ENCODE assay signal across 10 cellular contexts in the genomic region with DNA sequence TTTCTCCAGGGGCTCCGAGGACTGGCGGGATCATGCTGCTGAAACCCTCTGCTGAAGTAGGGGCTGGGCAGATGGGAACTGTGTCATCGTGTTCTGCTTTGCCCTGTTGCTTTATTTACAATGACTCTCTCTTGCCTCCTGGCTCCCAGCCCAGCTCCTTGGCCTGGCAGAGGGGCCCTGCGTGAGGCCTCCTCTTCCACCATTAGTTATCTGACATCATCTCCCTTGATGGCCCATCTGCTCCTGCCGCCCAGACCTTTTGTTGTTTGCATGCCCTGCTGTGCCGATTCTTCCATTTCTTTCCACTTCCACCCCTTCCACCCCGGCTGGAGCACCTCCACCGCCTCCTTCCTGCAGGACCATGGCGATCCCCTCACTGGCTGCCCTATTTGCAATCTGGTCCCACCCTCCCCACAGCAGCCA.
DNase-seq lines count a peak whose midpoint lies in the region; ATAC-seq, FAIRE-seq and TF ChIP-seq lines count a peak whose summit lies in the region.
"Had no signal": no experiment of that assay in that cellular context is flagged by ENCODE, and none has a peak within 500 bp of the region (broad histone marks: within the 10 kb centered on the region; RNA-seq: fewer than 3 reads in every experiment).

No MANE protein-coding gene starts in this region.

- POLR2A ChIA-PET in H1 (lab: Charles Lee; ENCODE audit: partially characterized antibody): no interaction called here

- no peak overlapping the region for H2BK20ac ChIP-seq in H1 (ENCODE audit: low read length)

- H4K8ac ChIP-seq in H1 (ENCODE audit: extremely low read depth, insufficient read depth, low read length): peak overlapping the region; percentile 68

- no peak overlapping the region for H3K23ac ChIP-seq in H1 (ENCODE audit: insufficient read length)

- H3K27ac ChIP-seq in H1 (ENCODE audit: low read depth, low read length): no peak overlapping the region
- H3K27ac ChIP-seq: spleen had no signal

- no peak overlapping the region for H2AK5ac ChIP-seq in H1 (ENCODE audit: low read depth, low read length)

- no peak overlapping the region for H4K5ac ChIP-seq in H1 (ENCODE audit: insufficient read length, low read depth, low read length)

- H3K23me2 ChIP-seq in H1 (ENCODE audit: low read depth, low read length): peaks cover 2% of the 10 kb centered on the region; the same call in 1 of the 2 replicates

- H3K9me3 ChIP-seq in H1 (ENCODE audit: insufficient read depth in 2 of 2, low read depth in 1 of 2, low read length in 1 of 2): no peaks in the 10 kb centered on the region
- H3K9me3 ChIP-seq: spleen had no signal

- no peak overlapping the region for H2BK15ac ChIP-seq in H1 (ENCODE audit: low read length)

- CTCF ChIA-PET in H1 (lab: Charles Lee; ENCODE audit: partially characterized antibody): interaction anchor here (0.7 to 1.6 kb wide), 2 partner anchors 18 to 39 kb away, joined by 3 to 6 read pairs; no protein-coding TSS in a partner anchor

- no peaks in the 10 kb centered on the region; a peak in 1 of 7 replicates for H3K27me3 ChIP-seq in H1 (replicated peaks in 1 of 4; ENCODE audit: control insufficient read depth in 3 of 4, extremely low read depth in 1 of 4, insufficient read depth in 3 of 4, low read length in 3 of 4)

- FAIRE-seq in H1 (lab: Jason Lieb, UNC): no peak
- no peak for FAIRE-seq in H54 (lab: Jason Lieb, UNC)

- no peak overlapping the region for H3K18ac ChIP-seq in H1 (ENCODE audit: extremely low read depth, low read length)

- H3K56ac ChIP-seq in H1 (replicated peaks; ENCODE audit: insufficient read length, low read depth, low read length): no peak overlapping the region

- H3K36me3 ChIP-seq in H1 (ENCODE audit: control insufficient read depth in 2 of 4, insufficient read depth in 4 of 4, low read length in 3 of 4): no peaks in the 10 kb centered on the region
- H3K36me3 ChIP-seq: spleen had no signal

- H3K4me1 ChIP-seq in H1 (replicated peaks in 1 of 4; ENCODE audit: control insufficient read depth in 3 of 4, insufficient read depth in 4 of 4, low read length in 3 of 4): peaks cover 0 to 13% (median 3%) of the 10 kb centered on the region in 4 experiments; a peak in 5 of 7 replicates
- H3K4me1 ChIP-seq: spleen had no signal

- H2AFZ ChIP-seq in H1 (ENCODE audit: low read length): no peak overlapping the region; the same call in 1 of the 2 replicates

- TF ChIP-seq RAD21 in H1 (IDR thresholded peaks at IDR 0.05 in 1 of 2, conservative IDR thresholded peaks at IDR 0.05 in 1 of 2; ENCODE audit: low read depth in 2 of 2, low read length in 2 of 2): no peak

- no peaks in the 10 kb centered on the region for H3K79me1 ChIP-seq in H1 (ENCODE audit: low read depth, low read length)

- intact Hi-C loops in posterior cingulate gyrus (cut with DNase I): no loop called here

- H3K9ac ChIP-seq in H1 (replicated peaks in 1 of 4; ENCODE audit: extremely low read depth in 1 of 4, low read depth in 3 of 4, low read length in 3 of 4): no peak overlapping the region

- H3K79me2 ChIP-seq in H1 (ENCODE audit: control insufficient read depth in 1 of 2, insufficient read depth in 2 of 2, low read length in 2 of 2): no peaks in the 10 kb centered on the region

- peak overlapping the region; percentile 68 for H4K91ac ChIP-seq in H1 (replicated peaks; ENCODE audit: insufficient read length, low read length)

- DNase-seq in HT1080 (ENCODE audit: low read depth): peak; percentile 28
- peak; percentile 96 for DNase-seq in NCI-H345 (lab: John Stamatoyannopoulos, UW)
- DNase-seq in H1 (ENCODE audit: low read depth in 1 of 2, low spot score in 2 of 2): no peak
- DNase-seq in posterior cingulate gyrus: peak in 8 of 10 donors; percentile 32 to 94 (median 57)
- DNase-seq in H54 (ENCODE audit: insufficient read length, low spot score): no peak
- DNase-seq in NOMO-1 treated with DMSO at 0.1 percent for 48 hours (lab: John Stamatoyannopoulos, UW; ENCODE audit: unreplicated experiment): no peak
- DNase-seq in RPMI8226: no peak
- DNase-seq: MV-4-11, spleen had no signal

- no peak overlapping the region for H3K4me3 ChIP-seq in H1 (ENCODE audit: extremely low read depth in 1 of 4, insufficient read depth in 2 of 4, low read depth in 3 of 4, low read length in 4 of 4)
- H3K4me3 ChIP-seq: spleen had no signal

- ATAC-seq in HG03439 (IDR thresholded peaks at IDR 0.05; ENCODE audit: unreplicated experiment): no peak

- no peak overlapping the region for H3K4ac ChIP-seq in H1 (replicated peaks; ENCODE audit: insufficient read length, low read depth, low read length)

- H2BK12ac ChIP-seq in H1 (ENCODE audit: low read depth, low read length): no peak overlapping the region

- peak overlapping the region in 1 of 2 experiments; percentile 6; a peak in 1 of 4 replicates for H3K4me2 ChIP-seq in H1 (ENCODE audit: insufficient read depth in 1 of 2, low read depth in 2 of 2, low read length in 2 of 2)

- TF ChIP-seq POLR2A in H1 (IDR thresholded peaks at IDR 0.05; ENCODE audit: control extremely low read depth in 1 of 2, low read depth in 2 of 2, low read length in 2 of 2) (no peak), H54 (IDR thresholded peaks at IDR 0.05; ENCODE audit: low read depth, low read length) (no peak)

- WGBS in H1 (ENCODE audit: extremely low coverage in 1 of 2, insufficient coverage in 1 of 2, insufficient read length in 1 of 2, insufficient replicate concordance in 2 of 2, low coverage in 1 of 2, low lambda C conversion rate in 2 of 2, missing lambda C conversion rate in 1 of 2), 2 experiments: 63% methylated on average over 9 of the region's 9 CpGs; no CpG with 5 or more reads in 1 of the 2 experiments

- H2BK120ac ChIP-seq in H1 (replicated peaks; ENCODE audit: low read depth, low read length): no peak overlapping the region

- H3K14ac ChIP-seq in H1 (ENCODE audit: insufficient read length): no peak overlapping the region

- no peak for TF ChIP-seq CTCF in H1 (IDR thresholded peaks at IDR 0.05; ENCODE audit: control extremely low read depth in 1 of 3, insufficient read depth in 1 of 3, low read depth in 1 of 3, low read length in 3 of 3)

- H2BK5ac ChIP-seq in H1 (ENCODE audit: low read depth, low read length): no peak overlapping the region

- H4K20me1 ChIP-seq in H1 (replicated peaks in 1 of 2; ENCODE audit: control insufficient read depth in 1 of 2, insufficient read depth in 2 of 2, low read length in 2 of 2): no peaks in the 10 kb centered on the region

- TF ChIP-seq EP300 in H1 (IDR thresholded peaks at IDR 0.05; ENCODE audit: borderline replicate concordance in 1 of 2, low read depth in 2 of 2, low read length in 2 of 2): no peak

TF ChIP-seq in H1, 55 proteins besides CTCF, POLR2A, EP300 and RAD21:
- TF ChIP-seq JUN (IDR thresholded peaks at IDR 0.05; ENCODE audit: low read depth, low read length) (0 out of 2 replicates have a peak, but pooled peaks have one; percentile 7), NANOG (IDR thresholded peaks at IDR 0.05; ENCODE audit: insufficient read depth, low read depth, low read length, poor library complexity, severe bottlenecking) (peak; percentile 81), TAF7 (optimal IDR thresholded peaks at IDR 0.05; ENCODE audit: borderline replicate concordance, low read depth, low read length) (no peak)

Comparison
In these comparisons a context has a peak if more than half of its experiments do, and no peak if none do; other contexts are left out.
1. DNase-seq: peak in HT1080 (single experiment), NCI-H345 (single experiment) and posterior cingulate gyrus (8 of 10); none in H1 (0 of 2), H54 (single experiment), NOMO-1 treated with DMSO at 0.1 percent for 48 hours (single experiment) and RPMI8226 (single experiment).